11 cellular contexts compared by ENCODE assay signal in the genomic region with DNA sequence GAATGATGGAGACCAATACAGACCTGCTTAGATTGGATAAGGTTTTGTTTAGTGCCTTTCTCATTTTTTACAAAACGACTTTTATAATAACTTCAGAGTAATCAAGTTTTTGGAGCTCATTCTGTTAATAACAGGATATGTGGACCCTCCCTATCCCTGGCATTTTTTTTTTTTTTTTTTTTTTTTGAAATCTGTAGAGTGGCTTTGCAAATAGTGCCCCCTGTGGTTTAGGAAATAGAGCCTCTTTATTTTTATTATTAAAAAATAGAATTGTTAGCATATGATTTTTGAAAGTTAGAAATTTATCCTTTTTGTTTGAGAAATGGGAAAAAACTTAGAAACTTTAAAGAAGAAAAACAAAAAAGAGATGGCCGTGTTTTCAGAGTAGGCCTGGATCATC. TPM values are rescaled to one million over a fixed set of nuclear protein-coding genes. Genes with fewer than 3 reads are reported as not detected.
DNase-seq lines count a peak whose midpoint lies in the region; ATAC-seq and TF ChIP-seq lines count a peak whose summit lies in the region.
"Had no signal": no experiment of that assay in that cellular context is flagged by ENCODE, and none has a peak within 500 bp of the region (broad histone marks: within the 10 kb centered on the region; RNA-seq: fewer than 3 reads in every experiment).

No MANE protein-coding gene starts in this region.

- no peak overlapping the region for H3K4me2 ChIP-seq in PC-3 (ENCODE audit: low read length)

- H3K27ac ChIP-seq in heart left ventricle (no peak overlapping the region), PC-3 (ENCODE audit: low read length) (no peak overlapping the region), tibial nerve (no peak overlapping the region), WERI-Rb-1 (no peak overlapping the region)

- H3K36me3 ChIP-seq in heart left ventricle = peaks cover 0 to 27% (median 7%) of the 10 kb centered on the region in 9 donors
- no peaks in the 10 kb centered on the region for H3K36me3 ChIP-seq in PC-3 (ENCODE audit: low read depth, low read length)
- peaks cover 0 to 5% (median 0%) of the 10 kb centered on the region in 3 donors for H3K36me3 ChIP-seq in tibial nerve
- H3K36me3 ChIP-seq in WERI-Rb-1 = peaks cover 54% of the 10 kb centered on the region

- peaks cover 91% of the 10 kb centered on the region for H3K79me2 ChIP-seq in PC-3 (ENCODE audit: low read length)

- no peaks in the 10 kb centered on the region for H3K9me2 ChIP-seq in PC-3 (replicated peaks; ENCODE audit: low read length)

- TF ChIP-seq CTCF in heart left ventricle (IDR thresholded peaks at IDR 0.05) (peak; percentile 16 to 47 (median 26)), PC-3 (conservative IDR thresholded peaks at IDR 0.05; ENCODE audit: low read depth, low read length) (no peak; the same call in 1 of the 2 replicates), fibroblast of villous mesenchyme (IDR thresholded peaks at IDR 0.05; ENCODE audit: insufficient read depth, low read depth, low read length) (peak; percentile 39), tibial nerve (IDR thresholded peaks at IDR 0.05) (peak in 3 of 5 experiments; percentile 23 to 29 (median 27)), WERI-Rb-1 (IDR thresholded peaks at IDR 0.05; ENCODE audit: low read depth, low read length) (no peak)

- H3K9ac ChIP-seq in PC-3 (ENCODE audit: low read length) = no peak overlapping the region

- H2AFZ ChIP-seq in PC-3 (ENCODE audit: low read length) = no peak overlapping the region

- POLR2A ChIA-PET in PC-3 (lab: Charles Lee; ENCODE audit: unreplicated experiment) = no interaction called here

- H3K4me3 ChIP-seq in heart left ventricle = no peak overlapping the region
- no peak overlapping the region for H3K4me3 ChIP-seq in PC-3 (ENCODE audit: low read length)
- H3K4me3 ChIP-seq in fibroblast of villous mesenchyme (ENCODE audit: low read depth, low read length) = no peak overlapping the region
- no peak overlapping the region for H3K4me3 ChIP-seq in tibial nerve
- no peak overlapping the region for H3K4me3 ChIP-seq in WERI-Rb-1 (ENCODE audit: low read depth, low read length)

- TF ChIP-seq POLR2A in heart left ventricle (IDR thresholded peaks at IDR 0.05) (no peak), tibial nerve (IDR thresholded peaks at IDR 0.05) (no peak)

- WGBS in heart left ventricle, 4 donors = 73 to 81% (median 78%) methylated on average over 2 of the region's 2 CpGs
- WGBS in tibial nerve, 2 donors = 66 to 74% methylated on average over 2 of the region's 2 CpGs

- intact Hi-C loops in heart left ventricle (cut with DNase I) (loop anchor here in 2 of 10 donors (10.0 kb wide), 1 partner anchor 54 kb away; no protein-coding TSS in a partner anchor), Right ventricle myocardium superior (cut with DNase I) (no loop called here), PC-3 (cut with micrococcal nuclease) (loop anchor here (1.0 kb wide), 1 partner anchor 59 kb away; no protein-coding TSS in a partner anchor)

- no TSS peak for BruUV-seq in PC-3 (replicated peaks; lab: Mats Ljungman, UMichigan)

- H3K27me3 ChIP-seq in heart left ventricle (no peaks in the 10 kb centered on the region), PC-3 (ENCODE audit: low read length) (no peaks in the 10 kb centered on the region), tibial nerve (no peaks in the 10 kb centered on the region), WERI-Rb-1 (ENCODE audit: insufficient read depth, low read depth, severe bottlenecking) (no peaks in the 10 kb centered on the region)

- H3K4me1 ChIP-seq in heart left ventricle (peaks cover 0 to 53% (median 16%) of the 10 kb centered on the region in 12 donors), PC-3 (ENCODE audit: insufficient read depth, low read length) (peaks cover 12% of the 10 kb centered on the region), tibial nerve (peaks cover 0 to 36% (median 7%) of the 10 kb centered on the region in 4 donors)

- CTCF ChIA-PET in PC-3 (lab: Charles Lee) = interaction anchor here (0.5 to 1.0 kb wide), 3 partner anchors 12 to 324 kb away, joined by 4 to 5 read pairs (median 4); no protein-coding TSS in a partner anchor

- no peaks in the 10 kb centered on the region for H3F3A ChIP-seq in PC-3 (ENCODE audit: low read length, unreplicated experiment)

- no peak for DNase-seq in heart left ventricle
- DNase-seq in Right ventricle myocardium superior = no peak
- DNase-seq in PC-3 = peak; percentile 30
- DNase-seq in fibroblast of villous mesenchyme (ENCODE audit: low read depth) = no peak
- no peak for DNase-seq in tibial nerve (ENCODE audit: low spot score in 2 of 2)
- DNase-seq in SK-N-DZ (ENCODE audit: low spot score) = no peak
- DNase-seq in WERI-Rb-1 = no peak
- DNase-seq in SKM-1 treated with dmso at 0.1 percent for 144 hours (lab: John Stamatoyannopoulos, UW; ENCODE audit: unreplicated experiment) = no peak
- DNase-seq: NCI-H1417 had no signal

- H3K9me3 ChIP-seq in heart left ventricle (no peaks in the 10 kb centered on the region), PC-3 (ENCODE audit: low read length) (no peaks in the 10 kb centered on the region), tibial nerve (no peaks in the 10 kb centered on the region), WERI-Rb-1 (ENCODE audit: severe bottlenecking) (no peaks in the 10 kb centered on the region)

- no peaks in the 10 kb centered on the region for H4K20me1 ChIP-seq in PC-3 (ENCODE audit: low read length)

- TF ChIP-seq EP300 in tibial nerve (IDR thresholded peaks at IDR 0.05) = no peak

- ATAC-seq in heart left ventricle = no peak
- ATAC-seq in Right ventricle myocardium superior (ENCODE audit: poor library complexity) = no peak
- ATAC-seq in PC-3 = no peak
- ATAC-seq: Panc1, sciatic nerve had no signal

RNA-seq across cellular contexts. Expression of gene SKIL, which starts 11.4 kb away (rescaled TPM):
- total RNA-seq in heart left ventricle = 10 to 100 TPM; 12.8 to 33.6 (median 25.4) TPM
- 1 to 10 TPM; 6.6 to 9.6 TPM for polyA plus RNA-seq in heart left ventricle
- total RNA-seq in Right ventricle myocardium superior = 14.7 TPM
- 15.6 and 35.0 TPM in 2 replicates for total RNA-seq in PC-3 (2014; rRNA removed)
- 95.9 and 96.3 TPM in 2 replicates for total RNA-seq in fibroblast of villous mesenchyme
- 10 to 100 TPM; 28.2 to 47.9 (median 43.4) TPM for total RNA-seq in tibial nerve
- 18.7 and 19.2 TPM in 2 replicates for polyA plus RNA-seq in SK-N-DZ (2014; cell fraction: cytosol; rRNA removed)
- 19.8 and 27.6 TPM in 2 replicates for polyA plus RNA-seq in SK-N-DZ (2014; cell fraction: nucleus; rRNA removed)

RNA-seq across cellular contexts. Expression of gene CLDN11, which starts 49.7 kb away (rescaled TPM):
- total RNA-seq in heart left ventricle = 10 to 100 TPM in 1 of 9 donors, 1 to 10 TPM in 8; 1.5 to 12.5 (median 3.8) TPM
- 1 to 10 TPM; 1.8 to 2.2 TPM for polyA plus RNA-seq in heart left ventricle
- 2.6 TPM for total RNA-seq in Right ventricle myocardium superior
- total RNA-seq in PC-3 (2014; rRNA removed) = 32.0 and 38.0 TPM in 2 replicates
- total RNA-seq in fibroblast of villous mesenchyme = 276 and 411 TPM in 2 replicates
- total RNA-seq in tibial nerve = 10 to 100 TPM; 32.0 to 65.1 (median 52.8) TPM
- polyA plus RNA-seq in SK-N-DZ (2014; cell fraction: cytosol; rRNA removed) = 0.44 and 0.74 TPM in 2 replicates
- 0.07 and 0.25 TPM in 2 replicates for polyA plus RNA-seq in SK-N-DZ (2014; cell fraction: nucleus; rRNA removed)

Comparison
In these comparisons a context has a peak if more than half of its experiments do, and no peak if none do; other contexts are left out.
1. CTCF ChIP-seq: peak in heart left ventricle (12 of 12), fibroblast of villous mesenchyme (single experiment) and tibial nerve (3 of 5); none in PC-3 (single experiment) and WERI-Rb-1 (single experiment).